In the genomic region with DNA sequence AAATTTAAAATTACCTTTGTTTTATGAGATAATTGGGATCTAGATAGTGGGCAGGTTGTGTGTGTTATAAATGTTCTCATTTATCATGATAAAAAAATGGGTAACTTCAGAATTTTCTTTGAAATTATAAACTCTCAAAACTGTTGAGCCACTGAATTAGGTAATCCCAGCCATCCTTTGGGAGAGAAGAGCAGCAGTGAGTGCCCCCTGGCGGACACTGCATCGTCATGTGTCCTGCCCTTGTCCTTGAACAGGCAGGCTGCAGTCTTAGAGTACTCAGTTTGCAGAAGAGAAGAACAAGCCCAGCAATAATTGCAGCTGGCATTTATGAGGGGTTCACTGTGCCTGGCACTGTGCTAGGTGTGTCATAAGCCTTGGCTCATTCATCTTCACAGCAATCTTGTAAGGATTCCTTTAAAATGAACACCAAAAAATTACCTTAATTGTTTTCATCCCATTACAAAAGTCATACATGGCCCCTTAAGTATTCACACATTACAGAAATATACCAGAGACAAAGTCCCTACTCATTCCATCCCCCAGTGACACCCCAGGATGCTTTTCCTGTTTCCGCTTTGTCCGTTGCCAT, we compare ENCODE assay signal across 8 cellular contexts.
A peak's percentile ranks its signal among the peaks of the same experiment; 100 is the strongest.
DNase-seq lines count a peak whose midpoint lies in the region; ATAC-seq and TF ChIP-seq lines count a peak whose summit lies in the region.

No MANE protein-coding gene starts in this region.

- H3K4me1 Mint-ChIP-seq in CD4-positive, alpha-beta memory T cell, result peaks cover 0 to 10% (median 4%) of the 10 kb centered on the region in 4 donors

- no peaks in the 10 kb centered on the region for H3K9me3 ChIP-seq in CD4-positive, alpha-beta memory T cell (ENCODE audit: control insufficient read depth in 1 of 2, low read length in 2 of 2)
- no peaks in the 10 kb centered on the region for H3K9me3 ChIP-seq in HEK293 (ENCODE audit: control insufficient read depth, insufficient read depth, low read depth, low read length)
- H3K9me3 ChIP-seq in left lung, result no peaks in the 10 kb centered on the region

- H3K27ac Mint-ChIP-seq in CD4-positive, alpha-beta memory T cell, result peak overlapping the region in 2 of 7 donors; percentile 0 to 21

- CTCF ChIA-PET in CD4-positive, alpha-beta memory T cell (lab: Charles Lee; ENCODE audit: partially characterized antibody), result interaction anchor here (0.9 to 4.8 kb wide), 11 partner anchors 7 to 431 kb away, joined by 3 to 89 read pairs (median 5); a partner anchor contains a TSS
- CTCF ChIA-PET in HEK293 (lab: Yijun Ruan, JAX), result interaction anchor here (0.5 to 4.0 kb wide), 42 partner anchors 9 to 1784 kb away, joined by 3 to 95 read pairs (median 4); a partner anchor contains a TSS

- peaks cover 6% of the 10 kb centered on the region for H3K4me1 ChIP-seq in CD4-positive, alpha-beta memory T cell (ENCODE audit: insufficient read depth, low read length)
- no peaks in the 10 kb centered on the region for H3K4me1 ChIP-seq in HEK293 (ENCODE audit: control insufficient read depth, insufficient read depth, low read length)
- no peaks in the 10 kb centered on the region for H3K4me1 ChIP-seq in left lung

- H3K36me3 Mint-ChIP-seq in CD4-positive, alpha-beta memory T cell, result no peaks in the 10 kb centered on the region

- no peak overlapping the region for H3K4me3 ChIP-seq in CD4-positive, alpha-beta memory T cell (ENCODE audit: low read length in 2 of 2)
- H3K4me3 ChIP-seq in HEK293 (ENCODE audit: low read depth, low read length) (no peak overlapping the region), left lung (no peak overlapping the region)

- intact Hi-C loops in CD4-positive, alpha-beta memory T cell (cut with micrococcal nuclease), result loop anchor here (5.0 kb wide), 1 partner anchor 429 kb away; no protein-coding TSS in a partner anchor
- intact Hi-C loops in left lung (cut with DNase I), result loop anchor here in 1 of 2 donors (5.0 kb wide), 1 partner anchor 61 kb away; a partner anchor contains a TSS

- H3K27me3 ChIP-seq in CD4-positive, alpha-beta memory T cell (ENCODE audit: insufficient read depth, low read length), result no peaks in the 10 kb centered on the region
- peaks cover 0 to 5% of the 10 kb centered on the region in 2 donors for H3K27me3 ChIP-seq in left lung

- POLR2A ChIA-PET in CD4-positive, alpha-beta memory T cell (lab: Charles Lee; ENCODE audit: partially characterized antibody), result interaction anchor here (1.4 kb wide), 1 partner anchor 61 kb away, joined by 5 read pairs; no protein-coding TSS in a partner anchor
- POLR2A ChIA-PET in HEK293 (lab: Yijun Ruan, JAX), result no interaction called here

- no peaks in the 10 kb centered on the region for H3K27me3 Mint-ChIP-seq in CD4-positive, alpha-beta memory T cell

- H3K4me3 Mint-ChIP-seq in CD4-positive, alpha-beta memory T cell, result no peak overlapping the region

- no peaks in the 10 kb centered on the region for H3K9me3 Mint-ChIP-seq in CD4-positive, alpha-beta memory T cell

- ATAC-seq in left lung (peak; percentile 81), HG03280 (IDR thresholded peaks at IDR 0.05; ENCODE audit: unreplicated experiment) (no peak)

- H3K27ac ChIP-seq in CD4-positive, alpha-beta memory T cell (ENCODE audit: low read depth, low read length), result no peak overlapping the region
- H3K27ac ChIP-seq in HEK293 (ENCODE audit: extremely low read depth, low read depth, low read length) (no peak overlapping the region), left lung (no peak overlapping the region)

- no peaks in the 10 kb centered on the region for H3K36me3 ChIP-seq in CD4-positive, alpha-beta memory T cell (ENCODE audit: insufficient read depth, low read length)
- H3K36me3 ChIP-seq in HEK293 (ENCODE audit: control insufficient read depth in 2 of 2, insufficient read depth in 1 of 2, low read length in 2 of 2), result no peaks in the 10 kb centered on the region
- peaks cover 0 to 4% of the 10 kb centered on the region in 2 donors for H3K36me3 ChIP-seq in left lung

- peak in 4 of 5 donors; percentile 45 to 57 (median 54) for DNase-seq in CD4-positive, alpha-beta memory T cell
- peak; percentile 48 for DNase-seq in NCI-H345 treated with DMSO at 0.1 percent for 48 hours (lab: John Stamatoyannopoulos, UW; ENCODE audit: unreplicated experiment)
- DNase-seq in activated CD4-positive, alpha-beta T cell treated with anti-CD3 and anti-CD28 coated beads for 24 hours (ENCODE audit: low read depth in 2 of 2), result peak; percentile 41 to 67
- DNase-seq in cerebellum (ENCODE audit: low spot score), result peak; percentile 89
- DNase-seq in left lung, result peak; percentile 76 to 89
- DNase-seq in stimulated activated CD4-positive, alpha-beta T cell treated with anti-CD3 and anti-CD28 coated beads, TNF-alpha, amount 100 ng/mL, for 24 hours (ENCODE audit: low read depth in 3 of 3), result peak; percentile 31 to 72 (median 38)

- TF ChIP-seq CTCF in HEK293 (tag by site-specific recombination; IDR thresholded peaks at IDR 0.05) (peak; percentile 43; the same call in 1 of the 2 replicates), left lung (IDR thresholded peaks at IDR 0.05) (peak; percentile 83 to 90)

TF ChIP-seq in HEK293, 187 proteins besides CTCF, POLR2A, EP300 and RAD21:
- TF ChIP-seq ZNF654 (tag by site-specific recombination; IDR thresholded peaks at IDR 0.05; ENCODE audit: low read depth) (peak; percentile 40; the same call in 1 of the 2 replicates), ZNF174 (tag by site-specific recombination; IDR thresholded peaks at IDR 0.05) (no peak)

Comparison
In these comparisons a context has a peak if more than half of its experiments do, and no peak if none do; other contexts are left out.
1. DNase-seq: peak in every context shown above with its lines; median percentile 89 in cerebellum; 82 in left lung; 54 in activated CD4-positive, alpha-beta T cell treated with anti-CD3 and anti-CD28 coated beads for 24 hours; 54 in CD4-positive, alpha-beta memory T cell; 48 in NCI-H345 treated with DMSO at 0.1 percent for 48 hours; 38 in stimulated activated CD4-positive, alpha-beta T cell treated with anti-CD3 and anti-CD28 coated beads, TNF-alpha, amount 100 ng/mL, for 24 hours.